ENCODE assay signal across 8 cellular contexts in the genomic region with DNA sequence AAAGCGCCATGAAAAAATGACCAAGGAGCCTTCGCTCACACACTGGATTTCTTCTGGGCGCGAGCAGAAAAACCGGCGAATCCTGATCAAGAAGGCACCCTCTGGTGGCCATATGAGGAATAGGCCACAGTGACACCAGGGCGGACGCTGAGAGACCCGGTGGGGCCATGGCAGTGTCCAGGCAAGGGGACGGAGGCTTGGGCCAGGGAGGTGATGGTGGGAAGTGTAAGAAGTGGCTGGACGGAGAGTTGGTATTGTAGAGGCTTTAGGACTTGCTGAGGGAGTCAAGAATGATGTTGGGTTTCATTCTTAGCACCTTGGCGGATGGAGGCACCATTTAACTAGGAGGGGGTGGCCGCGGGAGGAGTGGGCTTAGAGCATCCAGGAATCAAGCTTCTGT. TPM values are rescaled to one million over a fixed set of nuclear protein-coding genes. Genes with fewer than 3 reads are reported as not detected.
DNase-seq lines count a peak whose midpoint lies in the region; ATAC-seq, FAIRE-seq and TF ChIP-seq lines count a peak whose summit lies in the region.

No MANE protein-coding gene starts in this region.

- DNase-seq in AML-193 (lab: John Stamatoyannopoulos, UW) (peak; percentile 55 to 74), GM19239 (ENCODE audit: insufficient read length, low spot score) (no peak), NOMO-1 treated with DMSO at 0.1 percent for 48 hours (lab: John Stamatoyannopoulos, UW; ENCODE audit: unreplicated experiment) (peak; percentile 56), activated T-cell treated with anti-CD3 and anti-CD28 coated beads for 24 hours (ENCODE audit: low read depth) (peak; percentile 49), fibroblast of gingiva (ENCODE audit: low read depth) (peak; percentile 34), osteocyte (ENCODE audit: extremely low spot score, unreplicated experiment) (no peak), hippocampal formation (lab: John Stamatoyannopoulos, UW) (no peak)

- FAIRE-seq in GM19239 (lab: Jason Lieb, UNC), result peak; percentile 98

- ATAC-seq in HG03432 (IDR thresholded peaks at IDR 0.05; ENCODE audit: unreplicated experiment), result no peak

- peaks cover 22% of the 10 kb centered on the region for H3K27me3 Mint-ChIP-seq in osteocyte (ENCODE audit: unreplicated experiment)

- H3K9me3 Mint-ChIP-seq in osteocyte (ENCODE audit: unreplicated experiment), result peaks cover 5% of the 10 kb centered on the region

- H3K4me1 Mint-ChIP-seq in osteocyte (ENCODE audit: unreplicated experiment), result peaks cover 10% of the 10 kb centered on the region

- peak; percentile 90 for TF ChIP-seq CTCF in osteocyte (IDR thresholded peaks at IDR 0.05)

- no peak overlapping the region for H3K27ac Mint-ChIP-seq in osteocyte (ENCODE audit: unreplicated experiment)

- no peaks in the 10 kb centered on the region for H3K36me3 Mint-ChIP-seq in osteocyte (ENCODE audit: unreplicated experiment)

- no peak overlapping the region for H3K4me3 Mint-ChIP-seq in osteocyte (ENCODE audit: unreplicated experiment)

RNA-seq across cellular contexts. Expression of gene RAC2, which starts 16.9 kb away (rescaled TPM):
- total RNA-seq in osteocyte, result not detected in 2 replicates

RNA-seq across cellular contexts. Expression of gene CYTH4, which starts 21.4 kb away (rescaled TPM):
- not detected in 2 replicates for total RNA-seq in osteocyte

RNA-seq across cellular contexts. Expression of gene SSTR3, which starts 48.7 kb away (rescaled TPM):
- total RNA-seq in osteocyte, result not detected in 2 replicates

Comparison
In these comparisons a context has a peak if more than half of its experiments do, and no peak if none do; other contexts are left out.
1. DNase-seq: peak in AML-193 (2 of 2), NOMO-1 treated with DMSO at 0.1 percent for 48 hours (single experiment), activated T-cell treated with anti-CD3 and anti-CD28 coated beads for 24 hours (single experiment) and fibroblast of gingiva (single experiment); none in GM19239 (single experiment), osteocyte (single experiment) and hippocampal formation (0 of 2).